1 cellular context compared by ENCODE assay signal in genomic region chr3:72906154-72906553, GRCh38.
TF ChIP-seq lines count a peak whose summit lies in the region.

No MANE protein-coding gene starts in this region.

TF ChIP-seq in GM23338, 12 proteins besides CTCF, POLR2A, EP300 and RAD21 (continued from another document):
- TF ChIP-seq ZNF462 (CRISPR knock-in tag; IDR thresholded peaks at IDR 0.05) (no peak), ZNF331 (CRISPR knock-in tag; IDR thresholded peaks at IDR 0.05; ENCODE audit: low read depth) (no peak), POLR2AphosphoS5 (IDR thresholded peaks at IDR 0.05; ENCODE audit: low read depth) (no peak), STAT1 (IDR thresholded peaks at IDR 0.05; ENCODE audit: unreplicated experiment) (no peak), ZNF114 (CRISPR knock-in tag; IDR thresholded peaks at IDR 0.05) (no peak)
- TF ChIP-seq, protein P1, sequence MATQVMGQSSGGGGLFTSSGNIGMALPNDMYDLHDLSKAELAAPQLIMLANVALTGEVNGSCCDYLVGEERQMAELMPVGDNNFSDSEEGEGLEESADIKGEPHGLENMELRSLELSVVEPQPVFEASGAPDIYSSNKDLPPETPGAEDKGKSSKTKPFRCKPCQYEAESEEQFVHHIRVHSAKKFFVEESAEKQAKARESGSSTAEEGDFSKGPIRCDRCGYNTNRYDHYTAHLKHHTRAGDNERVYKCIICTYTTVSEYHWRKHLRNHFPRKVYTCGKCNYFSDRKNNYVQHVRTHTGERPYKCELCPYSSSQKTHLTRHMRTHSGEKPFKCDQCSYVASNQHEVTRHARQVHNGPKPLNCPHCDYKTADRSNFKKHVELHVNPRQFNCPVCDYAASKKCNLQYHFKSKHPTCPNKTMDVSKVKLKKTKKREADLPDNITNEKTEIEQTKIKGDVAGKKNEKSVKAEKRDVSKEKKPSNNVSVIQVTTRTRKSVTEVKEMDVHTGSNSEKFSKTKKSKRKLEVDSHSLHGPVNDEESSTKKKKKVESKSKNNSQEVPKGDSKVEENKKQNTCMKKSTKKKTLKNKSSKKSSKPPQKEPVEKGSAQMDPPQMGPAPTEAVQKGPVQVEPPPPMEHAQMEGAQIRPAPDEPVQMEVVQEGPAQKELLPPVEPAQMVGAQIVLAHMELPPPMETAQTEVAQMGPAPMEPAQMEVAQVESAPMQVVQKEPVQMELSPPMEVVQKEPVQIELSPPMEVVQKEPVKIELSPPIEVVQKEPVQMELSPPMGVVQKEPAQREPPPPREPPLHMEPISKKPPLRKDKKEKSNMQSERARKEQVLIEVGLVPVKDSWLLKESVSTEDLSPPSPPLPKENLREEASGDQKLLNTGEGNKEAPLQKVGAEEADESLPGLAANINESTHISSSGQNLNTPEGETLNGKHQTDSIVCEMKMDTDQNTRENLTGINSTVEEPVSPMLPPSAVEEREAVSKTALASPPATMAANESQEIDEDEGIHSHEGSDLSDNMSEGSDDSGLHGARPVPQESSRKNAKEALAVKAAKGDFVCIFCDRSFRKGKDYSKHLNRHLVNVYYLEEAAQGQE (IDR thresholded peaks at IDR 0.05; ENCODE audit: unreplicated experiment), result no peak
TF ChIP-seq in GM23338: peak in this region for 0.
